In genomic region chr1:210129759-210130158, GRCh38 we compare ENCODE assay signal across 14 cellular contexts.
DNase-seq lines count a peak whose midpoint lies in the region; ATAC-seq and TF ChIP-seq lines count a peak whose summit lies in the region.
"Had no signal": no experiment of that assay in that cellular context is flagged by ENCODE, and none has a peak within 500 bp of the region (broad histone marks: within the 10 kb centered on the region; RNA-seq: fewer than 3 reads in every experiment).

No MANE protein-coding gene starts in this region.

- no peak overlapping the region for H3K4me2 ChIP-seq in PC-9

- H3K27ac Mint-ChIP-seq in activated naive CD4-positive, alpha-beta T cell treated with anti-CD3 and anti-CD28 coated beads, Interleukin-2, amount 50 U/mL, for 72 hours: no peak overlapping the region
- no peak overlapping the region for H3K27ac Mint-ChIP-seq in WTC11
- H3K27ac Mint-ChIP-seq: activated naive CD4-positive, alpha-beta T cell treated with anti-CD3 and anti-CD28 coated beads, Interleukin-2, amount 10 ng/mL, durations not matched to agents 7 days and 5 days; T-helper 17 cell; type B pancreatic cell had no signal

- no peaks in the 10 kb centered on the region for H3K36me3 Mint-ChIP-seq in activated naive CD4-positive, alpha-beta T cell treated with anti-CD3 and anti-CD28 coated beads, Interleukin-2, amount 50 U/mL, for 72 hours
- H3K36me3 Mint-ChIP-seq in WTC11: no peaks in the 10 kb centered on the region
- H3K36me3 Mint-ChIP-seq: activated naive CD4-positive, alpha-beta T cell treated with anti-CD3 and anti-CD28 coated beads, Interleukin-2, amount 10 ng/mL, durations not matched to agents 7 days and 5 days; type B pancreatic cell had no signal

- H3K36me3 ChIP-seq in PC-9 (ENCODE audit: low read depth): no peaks in the 10 kb centered on the region
- H3K36me3 ChIP-seq: esophagus muscularis mucosa had no signal

- DNase-seq in activated naive CD4-positive, alpha-beta T cell treated with anti-CD3 and anti-CD28 coated beads, Interleukin-2, amount 50 U/mL, for 72 hours (ENCODE audit: low spot score in 2 of 2): no peak
- no peak for DNase-seq in activated naive CD4-positive, alpha-beta T cell (lab: John Stamatoyannopoulos, UW)
- no peak for DNase-seq in cortex of kidney (lab: John Stamatoyannopoulos, UW)
- DNase-seq in stimulated activated CD8-positive, alpha-beta memory T cell treated with anti-CD3 and anti-CD28 coated beads, Interleukin-4, amount 100 ng/mL, for 48 hours: no peak
- no peak for DNase-seq in WTC11 (ENCODE audit: low spot score)
- no peak for DNase-seq in PC-9
- DNase-seq: activated CD4-positive, alpha-beta T cell treated with anti-CD3 and anti-CD28 coated beads, Interleukin-2, amount 50 U/mL, for 1 hour; activated naive CD4-positive, alpha-beta T cell treated with anti-CD3 and anti-CD28 coated beads, Interleukin-2, amount 10 ng/mL, durations not matched to agents 7 days and 5 days; small intestine; T-helper 17 cell had no signal

- no peak overlapping the region for H3K27ac ChIP-seq in PC-9
- H3K27ac ChIP-seq: esophagus muscularis mucosa had no signal

- H3K27me3 ChIP-seq in PC-9 (ENCODE audit: insufficient read depth, low read depth): no peaks in the 10 kb centered on the region

- no peaks in the 10 kb centered on the region for H4K20me1 ChIP-seq in PC-9 (ENCODE audit: insufficient read depth)

- H3K9me3 Mint-ChIP-seq in activated naive CD4-positive, alpha-beta T cell treated with anti-CD3 and anti-CD28 coated beads, Interleukin-2, amount 50 U/mL, for 72 hours: peaks cover 0 to 5% of the 10 kb centered on the region in 2 donors
- H3K9me3 Mint-ChIP-seq in WTC11: no peaks in the 10 kb centered on the region
- H3K9me3 Mint-ChIP-seq: activated naive CD4-positive, alpha-beta T cell treated with anti-CD3 and anti-CD28 coated beads, Interleukin-2, amount 10 ng/mL, durations not matched to agents 7 days and 5 days; type B pancreatic cell had no signal

- intact Hi-C loops in PC-9 (cut with micrococcal nuclease; ENCODE audit: unreplicated experiment): no loop called here

- H3K4me1 Mint-ChIP-seq in WTC11: peaks cover 1% of the 10 kb centered on the region; the same call in 1 of the 2 replicates
- H3K4me1 Mint-ChIP-seq: activated naive CD4-positive, alpha-beta T cell treated with anti-CD3 and anti-CD28 coated beads, Interleukin-2, amount 10 ng/mL, durations not matched to agents 7 days and 5 days; T-helper 17 cell had no signal

- no TSS peak for BruUV-seq in PC-9 (replicated peaks; lab: Mats Ljungman, UMichigan)

- H3K9me2 ChIP-seq in PC-9 (ENCODE audit: insufficient read depth): no peaks in the 10 kb centered on the region

- no peak overlapping the region for H3K4me3 Mint-ChIP-seq in WTC11
- H3K4me3 Mint-ChIP-seq: activated naive CD4-positive, alpha-beta T cell treated with anti-CD3 and anti-CD28 coated beads, Interleukin-2, amount 10 ng/mL, durations not matched to agents 7 days and 5 days; T-helper 17 cell; type B pancreatic cell had no signal

- no peaks in the 10 kb centered on the region for H3K27me3 Mint-ChIP-seq in WTC11 (ENCODE audit: low read depth)
- H3K27me3 Mint-ChIP-seq: activated naive CD4-positive, alpha-beta T cell treated with anti-CD3 and anti-CD28 coated beads, Interleukin-2, amount 10 ng/mL, durations not matched to agents 7 days and 5 days; type B pancreatic cell had no signal

- ATAC-seq in activated naive CD4-positive, alpha-beta T cell treated with anti-CD3 and anti-CD28 coated beads, Interleukin-2, amount 50 U/mL, for 72 hours: peak; percentile 36 to 94
- ATAC-seq in HG02588 (IDR thresholded peaks at IDR 0.05; ENCODE audit: unreplicated experiment) (peak; percentile 80), HG03432 (IDR thresholded peaks at IDR 0.05; ENCODE audit: unreplicated experiment) (peak; percentile 87), WTC11 (no peak)
- ATAC-seq: T-helper 17 cell had no signal

- TF ChIP-seq CTCF in WTC11 (IDR thresholded peaks at IDR 0.05) (no peak), PC-9 (conservative IDR thresholded peaks at IDR 0.05) (no peak)

- H3K9me3 ChIP-seq in PC-9 (ENCODE audit: insufficient read depth, low read depth): no peaks in the 10 kb centered on the region
- H3K9me3 ChIP-seq: esophagus muscularis mucosa had no signal

- no peak overlapping the region for H2AFZ ChIP-seq in PC-9

- H3K4me1 ChIP-seq in PC-9 (replicated peaks; ENCODE audit: insufficient read depth): peaks cover under 1% of the 10 kb centered on the region; the same call in 1 of the 2 replicates
- H3K4me1 ChIP-seq: esophagus muscularis mucosa had no signal

- POLR2A ChIA-PET in WTC11 (lab: Charles Lee): no interaction called here
- POLR2A ChIA-PET in PC-9 (lab: Charles Lee; ENCODE audit: unreplicated experiment): no interaction called here

- peaks cover under 1% of the 10 kb centered on the region; the same call in 1 of the 2 replicates for H3F3A ChIP-seq in PC-9 (ENCODE audit: insufficient read depth, low read depth)

- H3K79me2 ChIP-seq in PC-9 (ENCODE audit: low read depth): no peaks in the 10 kb centered on the region

- CTCF ChIA-PET in WTC11 (lab: Charles Lee) (interaction anchor here (1.6 kb wide), 1 partner anchor 13 kb away, joined by 3 read pairs; no protein-coding TSS in a partner anchor), PC-9 (lab: Charles Lee) (interaction anchor here (1.0 kb wide), 1 partner anchor 14 kb away, joined by 3 read pairs; no protein-coding TSS in a partner anchor)

- H3K4me3 ChIP-seq in PC-9: no peak overlapping the region
- H3K4me3 ChIP-seq: esophagus muscularis mucosa had no signal

TF ChIP-seq in WTC11, 78 proteins besides CTCF, POLR2A, EP300 and RAD21 (continues in another document):
- TF ChIP-seq NFYB (CRISPR knock-in tag; conservative IDR thresholded peaks at IDR 0.05; ENCODE audit: low read depth): no peak
- no peak for TF ChIP-seq ZNF263 (CRISPR knock-in tag; IDR thresholded peaks at IDR 0.05; ENCODE audit: low read depth)
- TF ChIP-seq ZBTB43 (CRISPR knock-in tag; IDR thresholded peaks at IDR 0.05): no peak
- TF ChIP-seq TCF7 (CRISPR knock-in tag; IDR thresholded peaks at IDR 0.05; ENCODE audit: low read depth): no peak
- TF ChIP-seq CBFB (CRISPR knock-in tag; IDR thresholded peaks at IDR 0.05; ENCODE audit: low read depth): no peak
- TF ChIP-seq FOXP1 (CRISPR knock-in tag; IDR thresholded peaks at IDR 0.05; ENCODE audit: borderline replicate concordance): no peak
- TF ChIP-seq, protein P1, sequence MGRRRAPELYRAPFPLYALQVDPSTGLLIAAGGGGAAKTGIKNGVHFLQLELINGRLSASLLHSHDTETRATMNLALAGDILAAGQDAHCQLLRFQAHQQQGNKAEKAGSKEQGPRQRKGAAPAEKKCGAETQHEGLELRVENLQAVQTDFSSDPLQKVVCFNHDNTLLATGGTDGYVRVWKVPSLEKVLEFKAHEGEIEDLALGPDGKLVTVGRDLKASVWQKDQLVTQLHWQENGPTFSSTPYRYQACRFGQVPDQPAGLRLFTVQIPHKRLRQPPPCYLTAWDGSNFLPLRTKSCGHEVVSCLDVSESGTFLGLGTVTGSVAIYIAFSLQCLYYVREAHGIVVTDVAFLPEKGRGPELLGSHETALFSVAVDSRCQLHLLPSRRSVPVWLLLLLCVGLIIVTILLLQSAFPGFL (CRISPR knock-in tag; IDR thresholded peaks at IDR 0.05; ENCODE audit: borderline replicate concordance): no peak
- TF ChIP-seq, protein P2, sequence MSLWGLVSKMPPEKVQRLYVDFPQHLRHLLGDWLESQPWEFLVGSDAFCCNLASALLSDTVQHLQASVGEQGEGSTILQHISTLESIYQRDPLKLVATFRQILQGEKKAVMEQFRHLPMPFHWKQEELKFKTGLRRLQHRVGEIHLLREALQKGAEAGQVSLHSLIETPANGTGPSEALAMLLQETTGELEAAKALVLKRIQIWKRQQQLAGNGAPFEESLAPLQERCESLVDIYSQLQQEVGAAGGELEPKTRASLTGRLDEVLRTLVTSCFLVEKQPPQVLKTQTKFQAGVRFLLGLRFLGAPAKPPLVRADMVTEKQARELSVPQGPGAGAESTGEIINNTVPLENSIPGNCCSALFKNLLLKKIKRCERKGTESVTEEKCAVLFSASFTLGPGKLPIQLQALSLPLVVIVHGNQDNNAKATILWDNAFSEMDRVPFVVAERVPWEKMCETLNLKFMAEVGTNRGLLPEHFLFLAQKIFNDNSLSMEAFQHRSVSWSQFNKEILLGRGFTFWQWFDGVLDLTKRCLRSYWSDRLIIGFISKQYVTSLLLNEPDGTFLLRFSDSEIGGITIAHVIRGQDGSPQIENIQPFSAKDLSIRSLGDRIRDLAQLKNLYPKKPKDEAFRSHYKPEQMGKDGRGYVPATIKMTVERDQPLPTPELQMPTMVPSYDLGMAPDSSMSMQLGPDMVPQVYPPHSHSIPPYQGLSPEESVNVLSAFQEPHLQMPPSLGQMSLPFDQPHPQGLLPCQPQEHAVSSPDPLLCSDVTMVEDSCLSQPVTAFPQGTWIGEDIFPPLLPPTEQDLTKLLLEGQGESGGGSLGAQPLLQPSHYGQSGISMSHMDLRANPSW (CRISPR knock-in tag; conservative IDR thresholded peaks at IDR 0.05; ENCODE audit: low read depth): no peak
- no peak for TF ChIP-seq USF1 (CRISPR knock-in tag; IDR thresholded peaks at IDR 0.05)
